In genomic region chr20:33648396-33649004, GRCh38 we compare ENCODE assay signal across 11 cellular contexts. TPM values are rescaled to one million over a fixed set of nuclear protein-coding genes. Genes with fewer than 3 reads are reported as not detected.
DNase-seq lines count a peak whose midpoint lies in the region; ATAC-seq and TF ChIP-seq lines count a peak whose summit lies in the region.
"Had no signal": no experiment of that assay in that cellular context is flagged by ENCODE, and none has a peak within 500 bp of the region (broad histone marks: within the 10 kb centered on the region; RNA-seq: fewer than 3 reads in every experiment).

No MANE protein-coding gene starts in this region.

- peaks cover 62% of the 10 kb centered on the region for H3K4me1 Mint-ChIP-seq in glutamatergic neuron (ENCODE audit: low read depth, unreplicated experiment)

- H3K9me3 ChIP-seq in spleen, result no peaks in the 10 kb centered on the region
- H3K9me3 ChIP-seq in hepatocyte (ENCODE audit: low read depth), result no peaks in the 10 kb centered on the region

- no peaks in the 10 kb centered on the region for H4K20me1 ChIP-seq in hepatocyte (ENCODE audit: insufficient read depth, poor library complexity, severe bottlenecking)

- CTCF ChIA-PET in RWPE1 (lab: Yijun Ruan, JAX), result interaction anchor here (4.0 kb wide), 1 partner anchor 20 kb away, joined by 25 read pairs; no protein-coding TSS in a partner anchor

- ATAC-seq in HG03469 (IDR thresholded peaks at IDR 0.05; ENCODE audit: unreplicated experiment), result no peak
- ATAC-seq in HG03432 (IDR thresholded peaks at IDR 0.05; ENCODE audit: unreplicated experiment), result no peak

- TF ChIP-seq CTCF in RWPE1 (conservative IDR thresholded peaks at IDR 0.05; ENCODE audit: low read depth) (no peak), glutamatergic neuron (IDR thresholded peaks at IDR 0.05; ENCODE audit: partially characterized antibody, unreplicated experiment) (no peak), spleen (IDR thresholded peaks at IDR 0.05 in 8 of 11, conservative IDR thresholded peaks at IDR 0.05 in 3 of 11) (no peak), hepatocyte (IDR thresholded peaks at IDR 0.05; ENCODE audit: poor library complexity) (no peak)

- no peak overlapping the region for H2AFZ ChIP-seq in hepatocyte

- H3K27ac ChIP-seq in RWPE1 (peak overlapping the region; percentile 82), spleen (no peak overlapping the region), hepatocyte (no peak overlapping the region)

- H3K9me2 ChIP-seq in hepatocyte (replicated peaks; ENCODE audit: insufficient read depth), result no peaks in the 10 kb centered on the region

- TF ChIP-seq POLR2A in spleen (IDR thresholded peaks at IDR 0.05), result no peak

- peaks cover 19% of the 10 kb centered on the region for H3K27me3 Mint-ChIP-seq in glutamatergic neuron (ENCODE audit: unreplicated experiment)
- H3K27me3 Mint-ChIP-seq: effector memory CD8-positive, alpha-beta T cell had no signal

- H3K36me3 Mint-ChIP-seq in glutamatergic neuron (ENCODE audit: unreplicated experiment), result no peaks in the 10 kb centered on the region

- H3K27me3 ChIP-seq in spleen (replicated peaks in 1 of 7), result no peaks in the 10 kb centered on the region
- no peaks in the 10 kb centered on the region for H3K27me3 ChIP-seq in hepatocyte

- WGBS in spleen, 5 donors, result 75 to 83% (median 82%) methylated on average over 12 to 14 of the region's 14 CpGs
- 83% methylated on average over 14 of the region's 14 CpGs for WGBS in hepatocyte (ENCODE audit: low lambda C conversion rate, missing lambda C conversion rate)

- POLR2A ChIA-PET in RWPE1 (lab: Yijun Ruan, JAX; ENCODE audit: low non-redundant PET), result no interaction called here

- peak overlapping the region; percentile 95 for H3K27ac Mint-ChIP-seq in glutamatergic neuron (ENCODE audit: unreplicated experiment)

- no peak overlapping the region for H3K4me3 ChIP-seq in spleen
- no peak overlapping the region for H3K4me3 ChIP-seq in hepatocyte

- peak; percentile 74 for DNase-seq in DMS 273 (lab: John Stamatoyannopoulos, UW; ENCODE audit: unreplicated experiment)
- no peak for DNase-seq in DMS 273 treated with DMSO at 0.1 percent for 48 hours (lab: John Stamatoyannopoulos, UW)
- peak; percentile 41 for DNase-seq in RWPE1 (ENCODE audit: low spot score)
- DNase-seq in glutamatergic neuron, result no peak
- peak; percentile 6 for DNase-seq in spleen
- no peak for DNase-seq in hepatocyte (ENCODE audit: low spot score)
- DNase-seq: effector memory CD8-positive, alpha-beta T cell had no signal

- H3K4me1 ChIP-seq in spleen, result peaks cover 0 to 34% (median 14%) of the 10 kb centered on the region in 6 donors
- peaks cover 8% of the 10 kb centered on the region for H3K4me1 ChIP-seq in hepatocyte (ENCODE audit: insufficient read depth)

- no peak overlapping the region for H3K4me3 Mint-ChIP-seq in glutamatergic neuron (ENCODE audit: unreplicated experiment)

- no peaks in the 10 kb centered on the region for H3K79me2 ChIP-seq in hepatocyte

- peaks cover 0 to 52% (median 25%) of the 10 kb centered on the region in 6 donors for H3K36me3 ChIP-seq in spleen
- H3K36me3 ChIP-seq in hepatocyte (replicated peaks; ENCODE audit: insufficient read depth, low read depth), result no peaks in the 10 kb centered on the region

- intact Hi-C loops in spleen (cut with DNase I; ENCODE audit: low total_unique reads), result no loop called here

- H3K9me3 Mint-ChIP-seq in glutamatergic neuron (ENCODE audit: unreplicated experiment), result peaks cover 38% of the 10 kb centered on the region
- H3K9me3 Mint-ChIP-seq: effector memory CD8-positive, alpha-beta T cell had no signal

- no peak overlapping the region for H3K4me2 ChIP-seq in hepatocyte

RNA-seq across cellular contexts. Expression of gene C20orf144, which starts 13.6 kb away (rescaled TPM):
- total RNA-seq in glutamatergic neuron (ENCODE audit: unreplicated experiment), result not detected
- under 1 TPM in 1 of 7 donors, not detected in 6; 0.14 TPM for total RNA-seq in spleen
- polyA plus RNA-seq in spleen, result under 1 TPM in 2 of 3 donors, not detected in 1; 0.06 to 0.09 TPM
- total RNA-seq in hepatocyte, result 0.30 TPM in 1 of 2 replicates, not detected in the other
- polyA plus RNA-seq in hepatocyte, result 0.41 and 0.46 TPM in 2 replicates
- total RNA-seq: mesenteric fat pad, temporal lobe had no signal

RNA-seq across cellular contexts. Expression of gene ACTL10, which starts 18.2 kb away (rescaled TPM):
- total RNA-seq in glutamatergic neuron (ENCODE audit: unreplicated experiment) (1.0 TPM), spleen (1 to 10 TPM; 1.1 to 3.5 (median 2.0) TPM), hepatocyte (0.17 and 0.24 TPM in 2 replicates)
- polyA plus RNA-seq in spleen (1 to 10 TPM; 1.3 to 3.5 (median 2.9) TPM), hepatocyte (1.6 and 2.6 TPM in 2 replicates)

RNA-seq across cellular contexts. Expression of gene NECAB3, which starts 25.7 kb away (rescaled TPM):
- total RNA-seq in glutamatergic neuron (ENCODE audit: unreplicated experiment), result 146 TPM
- total RNA-seq in spleen, result 10 to 100 TPM; 14.0 to 39.0 (median 18.8) TPM
- 10 to 100 TPM in 2 of 3 donors, 1 to 10 TPM in 1; 8.6 to 22.7 (median 11.0) TPM for polyA plus RNA-seq in spleen
- total RNA-seq in hepatocyte, result 46.2 and 50.6 TPM in 2 replicates
- polyA plus RNA-seq in hepatocyte, result 55.4 and 64.9 TPM in 2 replicates

RNA-seq across cellular contexts. Expression of gene E2F1, which starts 37.7 kb away (rescaled TPM):
- total RNA-seq in glutamatergic neuron (ENCODE audit: unreplicated experiment), result 66.0 TPM
- 1 to 10 TPM; 2.5 to 6.9 (median 4.5) TPM for total RNA-seq in spleen
- 1 to 10 TPM; 3.4 to 6.2 (median 5.6) TPM for polyA plus RNA-seq in spleen
- 9.1 and 11.0 TPM in 2 replicates for total RNA-seq in hepatocyte
- 11.8 and 14.3 TPM in 2 replicates for polyA plus RNA-seq in hepatocyte

Comparison
In these comparisons a context has a peak if more than half of its experiments do, and no peak if none do; other contexts are left out.
1. DNase-seq: peak in DMS 273 (single experiment), RWPE1 (single experiment) and spleen (single experiment); none in DMS 273 treated with DMSO at 0.1 percent for 48 hours (single experiment), glutamatergic neuron (single experiment) and hepatocyte (single experiment).